In genomic region chr6:136036601-136037000, GRCh38 we compare ENCODE assay signal across 2 cellular contexts.
TF ChIP-seq lines count a peak whose summit lies in the region.

No MANE protein-coding gene starts in this region.

TF ChIP-seq in SK-N-SH, 30 proteins besides CTCF, POLR2A, EP300 and RAD21 (continued from another document):
- TF ChIP-seq ZBTB33 (IDR thresholded peaks at IDR 0.05; ENCODE audit: borderline replicate concordance, low read depth) (no peak), MXI1 (IDR thresholded peaks at IDR 0.05; ENCODE audit: low read depth, low read length) (no peak), TCF12 (IDR thresholded peaks at IDR 0.05) (no peak), TEAD4 (IDR thresholded peaks at IDR 0.05; ENCODE audit: borderline replicate concordance, insufficient read depth) (no peak), FOSL2 (IDR thresholded peaks at IDR 0.05; ENCODE audit: borderline replicate concordance, low read depth) (no peak), SMC3 (IDR thresholded peaks at IDR 0.05; ENCODE audit: low read depth, low read length) (no peak), PBX3 (IDR thresholded peaks at IDR 0.05) (no peak), RXRA (IDR thresholded peaks at IDR 0.05; ENCODE audit: borderline replicate concordance, low read depth) (no peak), POLR2AphosphoS5 (IDR thresholded peaks at IDR 0.05; ENCODE audit: low read depth, low read length) (no peak), NFIC (IDR thresholded peaks at IDR 0.05; ENCODE audit: borderline replicate concordance) (no peak), CHD2 (IDR thresholded peaks at IDR 0.05; ENCODE audit: low read length, partially characterized antibody) (no peak)
- TF ChIP-seq, protein P1, sequence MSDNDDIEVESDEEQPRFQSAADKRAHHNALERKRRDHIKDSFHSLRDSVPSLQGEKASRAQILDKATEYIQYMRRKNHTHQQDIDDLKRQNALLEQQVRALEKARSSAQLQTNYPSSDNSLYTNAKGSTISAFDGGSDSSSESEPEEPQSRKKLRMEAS (IDR thresholded peaks at IDR 0.05; ENCODE audit: low read depth): no peak
TF ChIP-seq in SK-N-SH: peak in this region for 0.

TF ChIP-seq in SK-N-SH treated with all-trans-retinoic acid at 6 μM for 48 hours, 23 proteins besides CTCF, POLR2A, EP300 and RAD21 (continued from another document):
- TF ChIP-seq TCF4 (CRISPR knock-in tag; IDR thresholded peaks at IDR 0.05; ENCODE audit: borderline replicate concordance): no peak
TF ChIP-seq in SK-N-SH treated with all-trans-retinoic acid at 6 μM for 48 hours: peak in this region for 0.
